In genomic region chr7:77453531-77453930, GRCh38 we compare ENCODE assay signal across 13 cellular contexts. TPM values are rescaled to one million over a fixed set of nuclear protein-coding genes. Genes with fewer than 3 reads are reported as not detected.
DNase-seq lines count a peak whose midpoint lies in the region; ATAC-seq and TF ChIP-seq lines count a peak whose summit lies in the region.
"Had no signal": no experiment of that assay in that cellular context is flagged by ENCODE, and none has a peak within 500 bp of the region (broad histone marks: within the 10 kb centered on the region; RNA-seq: fewer than 3 reads in every experiment).

No MANE protein-coding gene starts in this region.

- H3K4me1 Mint-ChIP-seq in CD4-positive, alpha-beta T cell (ENCODE audit: low read depth): no peaks in the 10 kb centered on the region
- H3K4me1 Mint-ChIP-seq: activated CD4-positive, alpha-beta memory T cell treated with anti-CD3 and anti-CD28 coated beads, Interleukin-2, amount 10 ng/mL, durations not matched to agents 7 days and 5 days; activated naive CD8-positive, alpha-beta T cell treated with anti-CD3 and anti-CD28 coated beads for 36 hours had no signal

- no peaks in the 10 kb centered on the region for H4K20me1 ChIP-seq in osteoblast (ENCODE audit: insufficient read depth, low read length)

- CTCF ChIA-PET in CD4-positive, alpha-beta T cell (lab: Charles Lee): interaction anchor here (1.2 kb wide), 1 partner anchor 19 kb away, joined by 3 read pairs; no protein-coding TSS in a partner anchor

- no peak overlapping the region for H3K4me3 ChIP-seq in osteoblast (ENCODE audit: insufficient read depth, low read length)

- H3K27me3 Mint-ChIP-seq in CD4-positive, alpha-beta T cell: no peaks in the 10 kb centered on the region
- H3K27me3 Mint-ChIP-seq: activated CD4-positive, alpha-beta memory T cell treated with anti-CD3 and anti-CD28 coated beads, Interleukin-2, amount 10 ng/mL, durations not matched to agents 7 days and 5 days; activated naive CD8-positive, alpha-beta T cell treated with anti-CD3 and anti-CD28 coated beads for 36 hours; IgD-negative memory B cell had no signal

- DNase-seq in EL: peak; percentile 12
- DNase-seq in SKM-1 (lab: John Stamatoyannopoulos, UW; ENCODE audit: unreplicated experiment): peak; percentile 34
- peak; percentile 55 for DNase-seq in fibroblast of the conjunctiva (ENCODE audit: low read depth)
- no peak for DNase-seq in osteoblast (ENCODE audit: insufficient read length, low spot score, missing footprints)
- DNase-seq in CD4-positive, alpha-beta T cell: no peak
- no peak for DNase-seq in NCI-H526 treated with DMSO at 0.1 percent for 48 hours (lab: John Stamatoyannopoulos, UW)
- no peak for DNase-seq in DMS153 treated with DMSO at 0.1 percent for 48 hours (lab: John Stamatoyannopoulos, UW; ENCODE audit: unreplicated experiment)
- DNase-seq: activated CD4-positive, alpha-beta memory T cell treated with anti-CD3 and anti-CD28 coated beads, Interleukin-2, amount 10 ng/mL, durations not matched to agents 7 days and 5 days; activated naive CD8-positive, alpha-beta T cell treated with anti-CD3 and anti-CD28 coated beads for 36 hours; kidney; NCI-H2227 treated with DMSO at 0.1 percent for 48 hours had no signal

- ATAC-seq in CD4-positive, alpha-beta T cell (ENCODE audit: poor library complexity): no peak
- ATAC-seq in GM21529 (IDR thresholded peaks at IDR 0.05; ENCODE audit: unreplicated experiment): no peak

- intact Hi-C loops in CD4-positive, alpha-beta T cell (cut with DNase I, micrococcal nuclease): no loop called here

- H3K9me3 ChIP-seq in osteoblast (ENCODE audit: low read depth, low read length): no peaks in the 10 kb centered on the region
- H3K9me3 ChIP-seq in CD4-positive, alpha-beta T cell (ENCODE audit: control insufficient read depth, low read length): no peaks in the 10 kb centered on the region

- no peak overlapping the region for H3K27ac Mint-ChIP-seq in CD4-positive, alpha-beta T cell
- H3K27ac Mint-ChIP-seq: activated CD4-positive, alpha-beta memory T cell treated with anti-CD3 and anti-CD28 coated beads, Interleukin-2, amount 10 ng/mL, durations not matched to agents 7 days and 5 days; activated naive CD8-positive, alpha-beta T cell treated with anti-CD3 and anti-CD28 coated beads for 36 hours had no signal

- H3K9me3 Mint-ChIP-seq in CD4-positive, alpha-beta T cell: no peaks in the 10 kb centered on the region
- H3K9me3 Mint-ChIP-seq: activated CD4-positive, alpha-beta memory T cell treated with anti-CD3 and anti-CD28 coated beads, Interleukin-2, amount 10 ng/mL, durations not matched to agents 7 days and 5 days; activated naive CD8-positive, alpha-beta T cell treated with anti-CD3 and anti-CD28 coated beads for 36 hours; IgD-negative memory B cell had no signal

- no peak for TF ChIP-seq CTCF in osteoblast (IDR thresholded peaks at IDR 0.05; ENCODE audit: extremely low read depth, low read depth, low read length)
- no peak for TF ChIP-seq CTCF in CD4-positive, alpha-beta T cell (IDR thresholded peaks at IDR 0.05)

- peak overlapping the region; percentile 5 for H3K27ac ChIP-seq in osteoblast (ENCODE audit: low read depth, low read length)
- no peak overlapping the region for H3K27ac ChIP-seq in CD4-positive, alpha-beta T cell (ENCODE audit: low read depth, low read length)

- no peaks in the 10 kb centered on the region for H3K36me3 Mint-ChIP-seq in CD4-positive, alpha-beta T cell (ENCODE audit: low read depth)
- H3K36me3 Mint-ChIP-seq: activated naive CD8-positive, alpha-beta T cell treated with anti-CD3 and anti-CD28 coated beads for 36 hours; IgD-negative memory B cell had no signal

- H3K27me3 ChIP-seq in osteoblast (ENCODE audit: insufficient read depth, low read length): no peaks in the 10 kb centered on the region
- H3K27me3 ChIP-seq in CD4-positive, alpha-beta T cell (ENCODE audit: control insufficient read depth, insufficient read depth, low read length): no peaks in the 10 kb centered on the region

- H3K4me1 ChIP-seq in osteoblast (ENCODE audit: insufficient read depth, low read length): peaks cover 38% of the 10 kb centered on the region

- H3K4me2 ChIP-seq in osteoblast (ENCODE audit: insufficient read depth, low read length): peak overlapping the region; percentile 60

- POLR2A ChIA-PET in CD4-positive, alpha-beta T cell (lab: Charles Lee): no interaction called here

- H3K4me3 Mint-ChIP-seq in CD4-positive, alpha-beta T cell: no peak overlapping the region
- H3K4me3 Mint-ChIP-seq: activated CD4-positive, alpha-beta memory T cell treated with anti-CD3 and anti-CD28 coated beads, Interleukin-2, amount 10 ng/mL, durations not matched to agents 7 days and 5 days; activated naive CD8-positive, alpha-beta T cell treated with anti-CD3 and anti-CD28 coated beads for 36 hours had no signal

- H2AFZ ChIP-seq in osteoblast (ENCODE audit: low read length): no peak overlapping the region

- H3K79me2 ChIP-seq in osteoblast (ENCODE audit: insufficient read depth, low read length): no peaks in the 10 kb centered on the region

- no peaks in the 10 kb centered on the region for H3K36me3 ChIP-seq in osteoblast (ENCODE audit: insufficient read depth, low read length)

RNA-seq across cellular contexts. Expression of gene GSAP, which starts 37.4 kb away (rescaled TPM):
- 10.6 and 13.0 TPM in 2 replicates for total RNA-seq in osteoblast
- 10 to 100 TPM; 19.1 to 19.5 TPM for total RNA-seq in CD4-positive, alpha-beta T cell

Comparison
In these comparisons a context has a peak if more than half of its experiments do, and no peak if none do; other contexts are left out.
1. DNase-seq: peak in EL (single experiment), SKM-1 (single experiment) and fibroblast of the conjunctiva (single experiment); none in osteoblast (single experiment), CD4-positive, alpha-beta T cell (0 of 10), NCI-H526 treated with DMSO at 0.1 percent for 48 hours (single experiment) and DMS153 treated with DMSO at 0.1 percent for 48 hours (single experiment).